ENCODE assay signal across 2 cellular contexts in the genomic region with DNA sequence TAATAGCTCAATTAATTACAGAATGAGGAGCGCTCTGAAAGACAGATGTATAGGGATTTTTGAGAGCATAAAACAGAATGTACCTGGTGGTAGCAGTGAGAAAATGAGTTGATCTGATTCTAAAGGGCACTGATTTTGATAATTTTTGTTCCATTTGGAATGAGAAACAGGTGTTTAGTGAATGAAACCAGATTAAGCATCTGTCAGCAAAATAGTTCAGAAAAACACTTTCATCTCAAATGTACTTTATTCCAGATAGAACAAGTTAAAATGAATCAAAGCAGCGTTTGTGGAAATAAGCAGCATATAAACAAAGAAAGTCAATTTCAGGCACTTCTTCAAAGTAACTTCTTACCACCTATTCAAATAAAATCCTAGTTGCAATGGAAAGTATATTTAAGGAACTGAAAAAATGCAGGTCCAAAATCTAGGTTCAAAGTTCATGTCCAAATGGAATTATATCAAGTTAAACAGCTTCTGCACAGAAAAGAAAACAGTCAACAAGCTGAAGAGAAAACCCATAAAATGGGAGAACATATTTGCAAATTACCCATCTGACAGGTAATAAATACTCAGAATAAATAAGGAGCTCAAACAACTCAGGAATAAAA.
TF ChIP-seq lines count a peak whose summit lies in the region.

No MANE protein-coding gene starts in this region.

TF ChIP-seq in HepG2, 621 proteins besides CTCF, POLR2A, EP300 and RAD21:
- TF ChIP-seq TBX3 (IDR thresholded peaks at IDR 0.05; ENCODE audit: borderline replicate concordance) = no peak
- TF ChIP-seq SMAD3 (CRISPR knock-in tag; IDR thresholded peaks at IDR 0.05) = no peak
- TF ChIP-seq MAFK (conservative IDR thresholded peaks at IDR 0.05 in 1 of 2, IDR thresholded peaks at IDR 0.05 in 1 of 2; ENCODE audit: low read length in 2 of 2) = peak; percentile 79 to 92
- TF ChIP-seq MAFF (IDR thresholded peaks at IDR 0.05; ENCODE audit: low read depth, low read length) = peak; percentile 80
- no peak for TF ChIP-seq ZNF317 (CRISPR knock-in tag; IDR thresholded peaks at IDR 0.05)
- no peak for TF ChIP-seq ZNF850 (CRISPR knock-in tag; conservative IDR thresholded peaks at IDR 0.05)
- TF ChIP-seq ZNF598 (CRISPR knock-in tag; IDR thresholded peaks at IDR 0.05; ENCODE audit: borderline replicate concordance) = no peak

TF ChIP-seq in IMR-90, 13 proteins besides CTCF, POLR2A, EP300 and RAD21:
- peak; percentile 85 for TF ChIP-seq MAFK (IDR thresholded peaks at IDR 0.05; ENCODE audit: low read depth, low read length)
- TF ChIP-seq RCOR1 (IDR thresholded peaks at IDR 0.05; ENCODE audit: insufficient replicate concordance, low read length) = no peak
